Comparison of ENCODE assay signal across 35 cellular contexts in genomic region chr6:21070620-21071019, GRCh38.
"Had no signal": no experiment of that assay in that cellular context is flagged by ENCODE, and none has a peak within 500 bp of the region (broad histone marks: within the 10 kb centered on the region; RNA-seq: fewer than 3 reads in every experiment).

No MANE protein-coding gene starts in this region.

- H3K27ac ChIP-seq: brain microvascular endothelial cell, Peyer's patch, RWPE1, VCaP had no signal

- H3K4me1 Mint-ChIP-seq: activated T-helper 17 cell treated with anti-CD3 and anti-CD28 coated beads, Interleukin-2, amount 50 U/mL, for 72 hours had no signal

- H3K27me3 Mint-ChIP-seq: activated CD8-positive, alpha-beta T cell treated with anti-CD3 and anti-CD28 coated beads for 36 hours; activated naive CD8-positive, alpha-beta T cell treated with anti-CD3 and anti-CD28 coated beads for 36 hours; activated T-helper 17 cell treated with anti-CD3 and anti-CD28 coated beads, Interleukin-2, amount 50 U/mL, for 72 hours had no signal

- DNase-seq: activated CD4-positive, alpha-beta T cell treated with anti-CD3 and anti-CD28 coated beads for 1 hour; activated CD4-positive, alpha-beta T cell treated with anti-CD3 and anti-CD28 coated beads for 48 hours; activated CD4-positive, CD25-positive, alpha-beta regulatory T cell; activated CD8-positive, alpha-beta T cell treated with anti-CD3 and anti-CD28 coated beads for 36 hours; activated effector memory CD4-positive, alpha-beta T cell treated with anti-CD3 and anti-CD28 coated beads, Interleukin-2, amount 50 U/mL, for 16 hours; activated naive CD4-positive, alpha-beta T cell; activated naive CD4-positive, alpha-beta T cell treated with anti-CD3 and anti-CD28 coated beads, Interleukin-2, amount 50 U/mL, for 16 hours; activated naive CD8-positive, alpha-beta T cell treated with anti-CD3 and anti-CD28 coated beads for 36 hours; activated T-cell treated with anti-CD3 and anti-CD28 coated beads, Interleukin-2, amount 50 U/mL, for 1 hour; activated T-cell treated with anti-CD3 and anti-CD28 coated beads, Interleukin-2, amount 50 U/mL, for 72 hours; amniotic stem cell; aorta; brain microvascular endothelial cell; NCI-H1092 treated with DMSO at 0.1 percent for 48 hours; NCI-H1417; NCI-H146; NCI-H187; NCI-H2029 treated with DMSO at 0.1 percent for 48 hours; NCI-H2171 treated with DMSO at 0.1 percent for 48 hours; NCI-H2227 treated with DMSO at 0.1 percent for 48 hours; NCI-H446; NCI-H510A treated with DMSO at 0.1 percent for 48 hours; NCI-H526 treated with DMSO at 0.1 percent for 48 hours; PC-3; Peyer's patch; SIG-M5; SW 1271; T-helper 1 cell; T-helper 2 cell; T-helper 9 cell had no signal

- H3K4me1 ChIP-seq: Peyer's patch had no signal

- H3K4me3 ChIP-seq: K562, Peyer's patch had no signal

- FAIRE-seq: K562 had no signal

- ATAC-seq: activated CD8-positive, alpha-beta T cell treated with anti-CD3 and anti-CD28 coated beads for 36 hours; activated T-cell treated with anti-CD3 and anti-CD28 coated beads, Interleukin-2, amount 50 U/mL, for 72 hours; activated T-helper 17 cell treated with anti-CD3 and anti-CD28 coated beads, Interleukin-2, amount 50 U/mL, for 72 hours; K562; PC-3; Right ventricle myocardium inferior had no signal

- H3K36me3 ChIP-seq: brain microvascular endothelial cell, Peyer's patch had no signal

- H3K4me3 Mint-ChIP-seq: activated CD8-positive, alpha-beta T cell treated with anti-CD3 and anti-CD28 coated beads for 36 hours; activated naive CD8-positive, alpha-beta T cell treated with anti-CD3 and anti-CD28 coated beads for 36 hours; activated T-cell treated with anti-CD3 and anti-CD28 coated beads, Interleukin-2, amount 50 U/mL, for 72 hours; activated T-helper 17 cell treated with anti-CD3 and anti-CD28 coated beads, Interleukin-2, amount 50 U/mL, for 72 hours had no signal

- H3K27ac Mint-ChIP-seq: activated CD8-positive, alpha-beta T cell treated with anti-CD3 and anti-CD28 coated beads for 36 hours; activated naive CD8-positive, alpha-beta T cell treated with anti-CD3 and anti-CD28 coated beads for 36 hours; activated T-cell treated with anti-CD3 and anti-CD28 coated beads, Interleukin-2, amount 50 U/mL, for 72 hours; activated T-helper 17 cell treated with anti-CD3 and anti-CD28 coated beads, Interleukin-2, amount 50 U/mL, for 72 hours had no signal

- H3K27me3 ChIP-seq: brain microvascular endothelial cell, Peyer's patch had no signal

- H3K9me3 ChIP-seq: Peyer's patch had no signal
